Comparison of ENCODE assay signal across 7 cellular contexts in genomic region chr19:33302175-33302973, GRCh38.
DNase-seq lines count a peak whose midpoint lies in the region; ATAC-seq and TF ChIP-seq lines count a peak whose summit lies in the region.

Gene CEBPA, minus strand, starts transcription at chr19:33302534. Its CDS starts 120 bp downstream, at chr19:33302414.

- peak; percentile 65 for ATAC-seq in HG02763 (IDR thresholded peaks at IDR 0.05; ENCODE audit: unreplicated experiment)

- DNase-seq in GM13977 (ENCODE audit: low spot score) (peak; percentile 94), NCI-H1694 treated with DMSO at 0.1 percent for 48 hours (lab: John Stamatoyannopoulos, UW) (peak; percentile 80), cerebellar cortex (ENCODE audit: low spot score) (peak; percentile 68), kidney glomerular epithelial cell (lab: John Stamatoyannopoulos, UW) (peak; percentile 35)
- peak; percentile 78 for DNase-seq in stimulated activated CD4-positive, alpha-beta T cell treated with anti-CD3 and anti-CD28 coated beads, Interleukin-15, amount 100 ng/mL, for 24 hours

- peak; percentile 62 for TF ChIP-seq CTCF in GM13977 (IDR thresholded peaks at IDR 0.05; ENCODE audit: extremely low read depth, insufficient read depth, missing control alignments)
- no peak for TF ChIP-seq CTCF in WI38 (IDR thresholded peaks at IDR 0.05; ENCODE audit: low read depth, low read length)

- peak within 1 kb of the TSS; percentile 58 for H3K4me3 ChIP-seq in WI38 (ENCODE audit: low read depth, low read length)

- in situ Hi-C loops in GM13977 (cut with MboI; ENCODE audit: low pct_unique_long_range_greater_than_20kb, low sequenced_read_pairs, unreplicated experiment) = no loop called here

Comparison
In these comparisons a context has a peak if more than half of its experiments do, and no peak if none do; other contexts are left out.
1. Peak in every context shown above with its lines: DNase-seq, ATAC-seq and H3K4me3 ChIP-seq.
2. DNase-seq: peak in every context shown above with its lines; median percentile 94 in GM13977; 80 in NCI-H1694 treated with DMSO at 0.1 percent for 48 hours; 78 in stimulated activated CD4-positive, alpha-beta T cell treated with anti-CD3 and anti-CD28 coated beads, Interleukin-15, amount 100 ng/mL, for 24 hours; 68 in cerebellar cortex; 35 in kidney glomerular epithelial cell.